ENCODE assay signal across 1 cellular context in the genomic region with DNA sequence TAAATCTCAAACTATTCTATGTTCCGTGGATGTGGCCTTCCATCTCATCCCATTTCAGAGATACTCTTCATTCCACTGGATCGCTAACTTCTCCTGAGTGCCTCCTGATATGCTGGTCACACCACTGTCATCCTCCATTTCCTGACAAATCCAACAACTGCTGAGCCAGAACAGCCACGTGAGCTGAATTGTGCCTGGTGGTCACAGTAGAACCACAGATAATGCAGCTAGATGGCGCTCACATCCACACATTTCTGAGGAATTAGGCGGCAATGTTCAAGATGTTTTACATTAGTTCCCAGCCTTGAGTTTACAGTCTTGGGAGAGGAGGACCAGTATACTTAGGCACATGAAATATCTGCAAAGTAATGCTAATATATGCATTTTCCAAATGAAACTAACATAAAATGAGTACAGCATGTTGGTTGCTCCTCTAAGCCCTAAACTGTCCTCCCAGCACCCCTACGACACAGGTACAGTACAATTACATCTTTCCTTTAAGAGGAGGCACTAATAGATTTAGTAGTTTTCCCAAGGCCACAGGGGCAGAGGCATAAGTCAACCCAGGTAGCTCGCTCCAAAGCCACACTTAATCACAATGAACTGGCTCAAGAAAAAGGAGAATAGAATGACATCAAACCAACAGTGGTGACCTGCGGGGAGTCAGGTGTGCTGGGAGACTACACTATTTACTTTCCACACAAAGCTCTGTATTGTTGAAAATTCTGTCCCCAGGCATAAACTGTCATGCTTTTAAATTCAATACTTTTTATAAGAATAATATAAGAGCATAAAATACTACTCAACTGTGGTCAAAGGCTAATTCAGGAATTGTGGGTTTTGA.
TF ChIP-seq lines count a peak whose summit lies in the region.

No MANE protein-coding gene starts in this region.

TF ChIP-seq in HepG2, 621 proteins besides CTCF, POLR2A, EP300 and RAD21 (continued from another document and continues in another):
- TF ChIP-seq, protein P1, sequence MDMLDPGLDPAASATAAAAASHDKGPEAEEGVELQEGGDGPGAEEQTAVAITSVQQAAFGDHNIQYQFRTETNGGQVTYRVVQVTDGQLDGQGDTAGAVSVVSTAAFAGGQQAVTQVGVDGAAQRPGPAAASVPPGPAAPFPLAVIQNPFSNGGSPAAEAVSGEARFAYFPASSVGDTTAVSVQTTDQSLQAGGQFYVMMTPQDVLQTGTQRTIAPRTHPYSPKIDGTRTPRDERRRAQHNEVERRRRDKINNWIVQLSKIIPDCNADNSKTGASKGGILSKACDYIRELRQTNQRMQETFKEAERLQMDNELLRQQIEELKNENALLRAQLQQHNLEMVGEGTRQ (IDR thresholded peaks at IDR 0.05; ENCODE audit: low read depth, low read length) = peak; percentile 57; the same call in 1 of the 2 replicates
- TF ChIP-seq, protein P1 (CRISPR knock-in tag; IDR thresholded peaks at IDR 0.05; ENCODE audit: borderline replicate concordance) = no peak
- TF ChIP-seq, protein P2, sequence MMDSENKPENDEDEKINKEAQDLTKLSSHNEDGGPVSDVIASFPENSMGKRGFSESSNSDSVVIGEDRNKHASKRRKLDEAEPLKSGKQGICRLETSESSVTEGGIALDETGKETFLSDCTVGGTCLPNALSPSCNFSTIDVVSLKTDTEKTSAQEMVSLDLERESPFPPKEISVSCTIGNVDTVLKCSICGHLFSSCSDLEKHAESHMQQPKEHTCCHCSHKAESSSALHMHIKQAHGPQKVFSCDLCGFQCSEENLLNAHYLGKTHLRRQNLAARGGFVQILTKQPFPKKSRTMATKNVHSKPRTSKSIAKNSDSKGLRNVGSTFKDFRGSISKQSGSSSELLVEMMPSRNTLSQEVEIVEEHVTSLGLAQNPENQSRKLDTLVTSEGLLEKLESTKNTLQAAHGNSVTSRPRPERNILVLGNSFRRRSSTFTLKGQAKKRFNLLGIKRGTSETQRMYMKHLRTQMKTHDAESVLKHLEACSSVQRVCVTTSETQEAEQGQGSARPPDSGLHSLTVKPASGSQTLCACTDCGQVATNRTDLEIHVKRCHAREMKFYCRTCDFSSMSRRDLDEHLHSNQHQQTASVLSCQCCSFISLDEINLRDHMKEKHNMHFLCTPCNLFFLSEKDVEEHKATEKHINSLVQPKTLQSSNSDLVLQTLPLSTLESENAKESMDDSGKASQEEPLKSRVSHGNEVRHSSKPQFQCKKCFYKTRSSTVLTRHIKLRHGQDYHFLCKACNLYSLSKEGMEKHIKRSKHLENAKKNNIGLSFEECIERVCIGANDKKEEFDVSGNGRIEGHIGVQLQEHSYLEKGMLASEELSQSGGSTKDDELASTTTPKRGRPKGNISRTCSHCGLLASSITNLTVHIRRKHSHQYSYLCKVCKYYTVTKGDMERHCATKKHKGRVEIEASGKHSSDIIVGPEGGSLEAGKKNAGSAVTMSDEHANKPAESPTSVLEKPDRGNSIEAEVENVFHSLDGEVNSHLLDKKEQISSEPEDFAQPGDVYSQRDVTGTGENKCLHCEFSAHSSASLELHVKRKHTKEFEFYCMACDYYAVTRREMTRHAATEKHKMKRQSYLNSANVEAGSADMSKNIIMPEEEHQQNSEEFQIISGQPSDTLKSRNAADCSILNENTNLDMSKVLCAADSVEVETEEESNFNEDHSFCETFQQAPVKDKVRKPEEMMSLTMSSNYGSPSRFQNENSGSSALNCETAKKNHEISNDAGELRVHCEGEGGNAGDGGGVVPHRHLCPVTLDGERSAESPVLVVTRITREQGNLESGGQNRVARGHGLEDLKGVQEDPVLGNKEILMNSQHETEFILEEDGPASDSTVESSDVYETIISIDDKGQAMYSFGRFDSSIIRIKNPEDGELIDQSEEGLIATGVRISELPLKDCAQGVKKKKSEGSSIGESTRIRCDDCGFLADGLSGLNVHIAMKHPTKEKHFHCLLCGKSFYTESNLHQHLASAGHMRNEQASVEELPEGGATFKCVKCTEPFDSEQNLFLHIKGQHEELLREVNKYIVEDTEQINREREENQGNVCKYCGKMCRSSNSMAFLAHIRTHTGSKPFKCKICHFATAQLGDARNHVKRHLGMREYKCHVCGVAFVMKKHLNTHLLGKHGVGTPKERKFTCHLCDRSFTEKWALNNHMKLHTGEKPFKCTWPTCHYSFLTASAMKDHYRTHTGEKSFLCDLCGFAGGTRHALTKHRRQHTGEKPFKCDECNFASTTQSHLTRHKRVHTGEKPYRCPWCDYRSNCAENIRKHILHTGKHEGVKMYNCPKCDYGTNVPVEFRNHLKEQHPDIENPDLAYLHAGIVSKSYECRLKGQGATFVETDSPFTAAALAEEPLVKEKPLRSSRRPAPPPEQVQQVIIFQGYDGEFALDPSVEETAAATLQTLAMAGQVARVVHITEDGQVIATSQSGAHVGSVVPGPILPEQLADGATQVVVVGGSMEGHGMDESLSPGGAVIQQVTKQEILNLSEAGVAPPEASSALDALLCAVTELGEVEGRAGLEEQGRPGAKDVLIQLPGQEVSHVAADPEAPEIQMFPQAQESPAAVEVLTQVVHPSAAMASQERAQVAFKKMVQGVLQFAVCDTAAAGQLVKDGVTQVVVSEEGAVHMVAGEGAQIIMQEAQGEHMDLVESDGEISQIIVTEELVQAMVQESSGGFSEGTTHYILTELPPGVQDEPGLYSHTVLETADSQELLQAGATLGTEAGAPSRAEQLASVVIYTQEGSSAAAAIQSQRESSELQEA (CRISPR knock-in tag; IDR thresholded peaks at IDR 0.05; ENCODE audit: not compliant biosample characterization) = no peak
- TF ChIP-seq ZEB1 (IDR thresholded peaks at IDR 0.05; ENCODE audit: insufficient replicate concordance, low read depth) (no peak), TEAD3 (CRISPR knock-in tag; optimal IDR thresholded peaks at IDR 0.05; ENCODE audit: borderline replicate concordance) (peak; percentile 30), SNRNP70 (IDR thresholded peaks at IDR 0.05; ENCODE audit: low read depth, low read length) (no peak), ZNF451 (CRISPR knock-in tag; IDR thresholded peaks at IDR 0.05) (no peak), NFE2L2 (IDR thresholded peaks at IDR 0.05; ENCODE audit: low read length) (no peak), TBP (CRISPR knock-in tag; IDR thresholded peaks at IDR 0.05) (no peak), ZNF468 (CRISPR knock-in tag; IDR thresholded peaks at IDR 0.05) (no peak), MAFF (IDR thresholded peaks at IDR 0.05; ENCODE audit: low read depth, low read length) (peak; percentile 48), PRMT3 (CRISPR knock-in tag; IDR thresholded peaks at IDR 0.05; ENCODE audit: borderline replicate concordance, low read depth) (no peak), ZNF605 (CRISPR knock-in tag; IDR thresholded peaks at IDR 0.05) (no peak), ZNF33A (CRISPR knock-in tag; IDR thresholded peaks at IDR 0.05; ENCODE audit: borderline replicate concordance) (no peak), ATM (IDR thresholded peaks at IDR 0.05; ENCODE audit: borderline replicate concordance) (no peak), MED1 (CRISPR knock-in tag; IDR thresholded peaks at IDR 0.05) (0 out of 2 replicates have a peak, but pooled peaks have one; percentile 15), JARID2 (CRISPR knock-in tag; IDR thresholded peaks at IDR 0.05; ENCODE audit: insufficient replicate concordance) (no peak), ZNF737 (CRISPR knock-in tag; IDR thresholded peaks at IDR 0.05; ENCODE audit: borderline replicate concordance) (no peak), MEF2D (CRISPR knock-in tag; IDR thresholded peaks at IDR 0.05) (no peak), RBAK (CRISPR knock-in tag; IDR thresholded peaks at IDR 0.05) (no peak), ZNF329 (CRISPR knock-in tag; IDR thresholded peaks at IDR 0.05; ENCODE audit: low read depth) (no peak), HHEX (CRISPR knock-in tag; IDR thresholded peaks at IDR 0.05) (no peak), RFXANK (CRISPR knock-in tag; IDR thresholded peaks at IDR 0.05) (no peak), YEATS4 (CRISPR knock-in tag; IDR thresholded peaks at IDR 0.05; ENCODE audit: borderline replicate concordance) (no peak), TOPORS (CRISPR knock-in tag; IDR thresholded peaks at IDR 0.05) (no peak)
- TF ChIP-seq, protein P3, sequence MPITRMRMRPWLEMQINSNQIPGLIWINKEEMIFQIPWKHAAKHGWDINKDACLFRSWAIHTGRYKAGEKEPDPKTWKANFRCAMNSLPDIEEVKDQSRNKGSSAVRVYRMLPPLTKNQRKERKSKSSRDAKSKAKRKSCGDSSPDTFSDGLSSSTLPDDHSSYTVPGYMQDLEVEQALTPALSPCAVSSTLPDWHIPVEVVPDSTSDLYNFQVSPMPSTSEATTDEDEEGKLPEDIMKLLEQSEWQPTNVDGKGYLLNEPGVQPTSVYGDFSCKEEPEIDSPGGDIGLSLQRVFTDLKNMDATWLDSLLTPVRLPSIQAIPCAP (CRISPR knock-in tag; IDR thresholded peaks at IDR 0.05; ENCODE audit: low read depth) = no peak
- TF ChIP-seq, protein P4, sequence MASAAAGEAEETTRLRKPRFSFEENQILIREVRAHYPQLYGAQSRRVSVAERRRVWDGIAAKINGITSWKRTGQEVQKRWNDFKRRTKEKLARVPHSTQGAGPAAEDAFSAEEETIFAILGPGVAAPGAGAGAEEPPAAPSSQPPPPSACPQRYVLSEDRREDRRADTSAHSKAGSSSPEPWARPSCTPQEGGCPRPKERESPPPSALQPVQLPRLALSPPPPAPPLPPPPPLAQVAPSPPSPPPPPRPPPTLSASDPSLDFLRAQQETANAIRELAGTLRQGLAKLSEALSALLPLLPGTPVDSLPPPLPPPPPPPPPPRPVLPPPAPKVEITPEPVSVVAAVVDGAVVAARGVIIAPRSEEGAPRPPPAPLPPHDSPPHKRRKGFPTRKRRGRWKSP (CRISPR knock-in tag; IDR thresholded peaks at IDR 0.05) = no peak
- TF ChIP-seq, protein P5, sequence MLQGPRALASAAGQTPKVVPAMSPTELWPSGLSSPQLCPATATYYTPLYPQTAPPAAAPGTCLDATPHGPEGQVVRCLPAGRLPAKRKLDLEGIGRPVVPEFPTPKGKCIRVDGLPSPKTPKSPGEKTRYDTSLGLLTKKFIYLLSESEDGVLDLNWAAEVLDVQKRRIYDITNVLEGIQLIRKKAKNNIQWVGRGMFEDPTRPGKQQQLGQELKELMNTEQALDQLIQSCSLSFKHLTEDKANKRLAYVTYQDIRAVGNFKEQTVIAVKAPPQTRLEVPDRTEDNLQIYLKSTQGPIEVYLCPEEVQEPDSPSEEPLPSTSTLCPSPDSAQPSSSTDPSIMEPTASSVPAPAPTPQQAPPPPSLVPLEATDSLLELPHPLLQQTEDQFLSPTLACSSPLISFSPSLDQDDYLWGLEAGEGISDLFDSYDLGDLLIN (CRISPR knock-in tag; IDR thresholded peaks at IDR 0.05; ENCODE audit: borderline replicate concordance) = no peak
- TF ChIP-seq, protein P6, sequence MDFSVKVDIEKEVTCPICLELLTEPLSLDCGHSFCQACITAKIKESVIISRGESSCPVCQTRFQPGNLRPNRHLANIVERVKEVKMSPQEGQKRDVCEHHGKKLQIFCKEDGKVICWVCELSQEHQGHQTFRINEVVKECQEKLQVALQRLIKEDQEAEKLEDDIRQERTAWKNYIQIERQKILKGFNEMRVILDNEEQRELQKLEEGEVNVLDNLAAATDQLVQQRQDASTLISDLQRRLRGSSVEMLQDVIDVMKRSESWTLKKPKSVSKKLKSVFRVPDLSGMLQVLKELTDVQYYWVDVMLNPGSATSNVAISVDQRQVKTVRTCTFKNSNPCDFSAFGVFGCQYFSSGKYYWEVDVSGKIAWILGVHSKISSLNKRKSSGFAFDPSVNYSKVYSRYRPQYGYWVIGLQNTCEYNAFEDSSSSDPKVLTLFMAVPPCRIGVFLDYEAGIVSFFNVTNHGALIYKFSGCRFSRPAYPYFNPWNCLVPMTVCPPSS (IDR thresholded peaks at IDR 0.05) = no peak
- TF ChIP-seq, protein P7, sequence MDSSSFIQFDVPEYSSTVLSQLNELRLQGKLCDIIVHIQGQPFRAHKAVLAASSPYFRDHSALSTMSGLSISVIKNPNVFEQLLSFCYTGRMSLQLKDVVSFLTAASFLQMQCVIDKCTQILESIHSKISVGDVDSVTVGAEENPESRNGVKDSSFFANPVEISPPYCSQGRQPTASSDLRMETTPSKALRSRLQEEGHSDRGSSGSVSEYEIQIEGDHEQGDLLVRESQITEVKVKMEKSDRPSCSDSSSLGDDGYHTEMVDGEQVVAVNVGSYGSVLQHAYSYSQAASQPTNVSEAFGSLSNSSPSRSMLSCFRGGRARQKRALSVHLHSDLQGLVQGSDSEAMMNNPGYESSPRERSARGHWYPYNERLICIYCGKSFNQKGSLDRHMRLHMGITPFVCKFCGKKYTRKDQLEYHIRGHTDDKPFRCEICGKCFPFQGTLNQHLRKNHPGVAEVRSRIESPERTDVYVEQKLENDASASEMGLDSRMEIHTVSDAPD (CRISPR knock-in tag; IDR thresholded peaks at IDR 0.05) = no peak
- TF ChIP-seq, protein P8, sequence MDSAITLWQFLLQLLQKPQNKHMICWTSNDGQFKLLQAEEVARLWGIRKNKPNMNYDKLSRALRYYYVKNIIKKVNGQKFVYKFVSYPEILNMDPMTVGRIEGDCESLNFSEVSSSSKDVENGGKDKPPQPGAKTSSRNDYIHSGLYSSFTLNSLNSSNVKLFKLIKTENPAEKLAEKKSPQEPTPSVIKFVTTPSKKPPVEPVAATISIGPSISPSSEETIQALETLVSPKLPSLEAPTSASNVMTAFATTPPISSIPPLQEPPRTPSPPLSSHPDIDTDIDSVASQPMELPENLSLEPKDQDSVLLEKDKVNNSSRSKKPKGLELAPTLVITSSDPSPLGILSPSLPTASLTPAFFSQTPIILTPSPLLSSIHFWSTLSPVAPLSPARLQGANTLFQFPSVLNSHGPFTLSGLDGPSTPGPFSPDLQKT (CRISPR knock-in tag; IDR thresholded peaks at IDR 0.05; ENCODE audit: borderline replicate concordance) = no peak
- TF ChIP-seq, protein P9, sequence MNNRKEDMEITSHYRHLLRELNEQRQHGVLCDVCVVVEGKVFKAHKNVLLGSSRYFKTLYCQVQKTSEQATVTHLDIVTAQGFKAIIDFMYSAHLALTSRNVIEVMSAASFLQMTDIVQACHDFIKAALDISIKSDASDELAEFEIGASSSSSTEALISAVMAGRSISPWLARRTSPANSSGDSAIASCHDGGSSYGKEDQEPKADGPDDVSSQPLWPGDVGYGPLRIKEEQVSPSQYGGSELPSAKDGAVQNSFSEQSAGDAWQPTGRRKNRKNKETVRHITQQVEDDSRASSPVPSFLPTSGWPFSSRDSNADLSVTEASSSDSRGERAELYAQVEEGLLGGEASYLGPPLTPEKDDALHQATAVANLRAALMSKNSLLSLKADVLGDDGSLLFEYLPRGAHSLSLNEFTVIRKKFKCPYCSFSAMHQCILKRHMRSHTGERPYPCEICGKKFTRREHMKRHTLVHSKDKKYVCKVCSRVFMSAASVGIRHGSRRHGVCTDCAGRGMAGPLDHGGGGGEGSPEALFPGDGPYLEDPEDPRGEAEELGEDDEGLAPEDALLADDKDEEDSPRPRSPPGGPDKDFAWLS (CRISPR knock-in tag; IDR thresholded peaks at IDR 0.05; ENCODE audit: borderline replicate concordance) = no peak
- TF ChIP-seq, protein P10, sequence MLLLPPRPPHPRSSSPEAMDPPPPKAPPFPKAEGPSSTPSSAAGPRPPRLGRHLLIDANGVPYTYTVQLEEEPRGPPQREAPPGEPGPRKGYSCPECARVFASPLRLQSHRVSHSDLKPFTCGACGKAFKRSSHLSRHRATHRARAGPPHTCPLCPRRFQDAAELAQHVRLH (CRISPR knock-in tag; IDR thresholded peaks at IDR 0.05; ENCODE audit: borderline replicate concordance, low read depth) = no peak
